ENCODE assay signal across 18 cellular contexts in genomic region chr9:137394866-137395665, GRCh38. TPM values are rescaled to one million over a fixed set of nuclear protein-coding genes. Genes with fewer than 3 reads are reported as not detected.
DNase-seq lines count a peak whose midpoint lies in the region; ATAC-seq, FAIRE-seq and TF ChIP-seq lines count a peak whose summit lies in the region.
"Had no signal": no experiment of that assay in that cellular context is flagged by ENCODE, and none has a peak within 500 bp of the region (broad histone marks: within the 10 kb centered on the region; RNA-seq: fewer than 3 reads in every experiment).

No MANE protein-coding gene starts in this region.

- H3K27ac ChIP-seq in BLaER1 = peak overlapping the region; percentile 70
- peak overlapping the region in 9 of 11 experiments; percentile 26 to 56 (median 41); a peak in 12 of 22 replicates for H3K27ac ChIP-seq in BLaER1 treated with 17β-estradiol and CSF1 and Interleukin-3, amounts not matched to agents 10 nM and 100 nM
- no peak overlapping the region for H3K27ac ChIP-seq in K562 (ENCODE audit: extremely low read depth, low read depth, low read length)

- H3K9ac ChIP-seq in BLaER1 (no peak overlapping the region; the same call in 1 of the 2 replicates), K562 (ENCODE audit: insufficient read depth in 1 of 2, low read depth in 2 of 2, low read length in 2 of 2) (peak overlapping the region in 1 of 2 experiments; percentile 48; a peak in 1 of 4 replicates)
- H3K9ac ChIP-seq in BLaER1 treated with 17β-estradiol and CSF1 and Interleukin-3, amounts not matched to agents 10 nM and 100 nM = peak overlapping the region; percentile 2 to 64 (median 43); a peak in 17 of 22 replicates

- H3K36me3 ChIP-seq in BLaER1 (peaks cover 20% of the 10 kb centered on the region; the same call in 1 of the 2 replicates), K562 (ENCODE audit: control insufficient read depth, insufficient read depth, low read length) (no peaks in the 10 kb centered on the region)
- H3K36me3 ChIP-seq in BLaER1 treated with 17β-estradiol and CSF1 and Interleukin-3, amounts not matched to agents 10 nM and 100 nM = peaks cover 0 to 12% (median 4%) of the 10 kb centered on the region in 11 experiments; a peak in 6 of 22 replicates
- H3K36me3 ChIP-seq: BE2C had no signal

- DNase-seq in K562 (ENCODE audit: extremely low read depth in 1 of 4, low spot score in 3 of 4) (peak in 1 of 4 experiments; percentile 40), posterior vena cava (ENCODE audit: low spot score) (peak; percentile 57), NCI-H2029 treated with DMSO at 0.1 percent for 48 hours (lab: John Stamatoyannopoulos, UW) (no peak), GM19240 (ENCODE audit: insufficient read length, low spot score) (no peak)
- DNase-seq: ACHN; BE2C; CD4-positive, alpha-beta memory T cell; DMS153; DMS79; GDM1; H9 had no signal

- WGBS in K562 (ENCODE audit: insufficient coverage, low coverage, missing lambda C conversion rate) = 87% methylated on average over 18 of the region's 36 CpGs

- no TSS peak for BruUV-seq in K562 (replicated peaks; lab: Mats Ljungman, UMichigan)

- H3K79me2 ChIP-seq in K562 (ENCODE audit: control insufficient read depth, insufficient read depth, low read length) = no peaks in the 10 kb centered on the region

- no peaks in the 10 kb centered on the region for H3K9me1 ChIP-seq in K562 (ENCODE audit: control insufficient read depth, insufficient read depth, low read length)

- CTCF ChIA-PET in K562 (lab: Yijun Ruan, JAX; ENCODE audit: low intra/inter-chr PET ratio) = no interaction called here

- POLR2A ChIA-PET in K562 (lab: Yijun Ruan, JAX) = no interaction called here

- TF ChIP-seq EP300 in K562 (IDR thresholded peaks at IDR 0.05; ENCODE audit: low read length) = no peak

- H2AFZ ChIP-seq in K562 (ENCODE audit: low read depth, low read length) = no peak overlapping the region

- intact Hi-C loops in K562 (cut with micrococcal nuclease) = no loop called here
- intact Hi-C loops in posterior vena cava (cut with DNase I) = no loop called here

- H3K4me1 ChIP-seq in BLaER1 (peaks cover 97% of the 10 kb centered on the region), K562 (replicated peaks in 1 of 2; ENCODE audit: control insufficient read depth in 2 of 2, insufficient read depth in 2 of 2, low read length in 2 of 2) (peaks cover 0 to 55% of the 10 kb centered on the region in 2 experiments; a peak in 2 of 5 replicates)
- H3K4me1 ChIP-seq in BLaER1 treated with 17β-estradiol and CSF1 and Interleukin-3, amounts not matched to agents 10 nM and 100 nM = peaks cover 77 to 96% (median 86%) of the 10 kb centered on the region in 10 experiments
- H3K4me1 ChIP-seq: BE2C had no signal

- H3K27me3 ChIP-seq in BLaER1 (no peaks in the 10 kb centered on the region), K562 (ENCODE audit: control insufficient read depth in 2 of 2, insufficient read depth in 2 of 2, low read length in 2 of 2) (no peaks in the 10 kb centered on the region)
- H3K27me3 ChIP-seq in BLaER1 treated with 17β-estradiol and CSF1 and Interleukin-3, amounts not matched to agents 10 nM and 100 nM = no peaks in the 10 kb centered on the region
- H3K27me3 ChIP-seq: BE2C had no signal

- peaks cover 18% of the 10 kb centered on the region for H4K20me1 ChIP-seq in BLaER1
- peaks cover 0 to 30% (median 7%) of the 10 kb centered on the region in 11 experiments; a peak in 7 of 22 replicates for H4K20me1 ChIP-seq in BLaER1 treated with 17β-estradiol and CSF1 and Interleukin-3, amounts not matched to agents 10 nM and 100 nM
- H4K20me1 ChIP-seq in K562 (replicated peaks; ENCODE audit: control insufficient read depth, insufficient read depth, low read length) = no peaks in the 10 kb centered on the region

- H3K4me2 ChIP-seq in BLaER1 (peak overlapping the region; percentile 95), K562 (ENCODE audit: insufficient read depth, low read length) (no peak overlapping the region)
- peak overlapping the region; percentile 68 to 99 (median 85) for H3K4me2 ChIP-seq in BLaER1 treated with 17β-estradiol and CSF1 and Interleukin-3, amounts not matched to agents 10 nM and 100 nM

- TF ChIP-seq POLR2A in K562 (conservative IDR thresholded peaks at IDR 0.05) = no peak

- H3K4me3 ChIP-seq in BLaER1 (no peak overlapping the region), K562 (no peak overlapping the region)
- H3K4me3 ChIP-seq in BLaER1 treated with 17β-estradiol and CSF1 and Interleukin-3, amounts not matched to agents 10 nM and 100 nM = no peak overlapping the region

- no peak for FAIRE-seq in K562 (lab: Jason Lieb, UNC)
- FAIRE-seq: A204.1, H1 had no signal

- no peak for TF ChIP-seq RAD21 in K562 (CRISPR knock-in tag; conservative IDR thresholded peaks at IDR 0.05 in 1 of 2, IDR thresholded peaks at IDR 0.05 in 1 of 2)

- TF ChIP-seq CTCF in K562 (IDR thresholded peaks at IDR 0.05 in 2 of 3, conservative IDR thresholded peaks at IDR 0.05 in 1 of 3; ENCODE audit: insufficient read depth in 2 of 3, low read depth in 1 of 3, low read length in 3 of 3) = no peak

- H3K9me3 ChIP-seq in BLaER1 = peaks cover 28% of the 10 kb centered on the region
- H3K9me3 ChIP-seq in BLaER1 treated with 17β-estradiol and CSF1 and Interleukin-3, amounts not matched to agents 10 nM and 100 nM (replicated peaks in 1 of 11) = peaks cover 17 to 34% (median 31%) of the 10 kb centered on the region in 11 experiments; a peak in 21 of 22 replicates
- no peaks in the 10 kb centered on the region; the same call in 1 of the 2 replicates for H3K9me3 ChIP-seq in K562 (replicated peaks; ENCODE audit: control insufficient read depth, insufficient read depth, low read depth, low read length)
- H3K9me3 ChIP-seq: BE2C had no signal

- ATAC-seq in K562 = peak; percentile 54
- ATAC-seq in HG02623 (IDR thresholded peaks at IDR 0.05; ENCODE audit: unreplicated experiment) = no peak

- in situ Hi-C loops in K562 (cut with MboI) = no loop called here

RNA-seq across cellular contexts. Expression of gene EXD3, which starts 27.9 kb away (rescaled TPM):
- total RNA-seq in K562 (2011; cell fraction: chromatin; rRNA removed; ENCODE audit: low replicate concordance) = 17.3 and 38.8 TPM in 2 replicates
- total RNA-seq in K562 (2011; cell fraction: nucleolus; rRNA removed) = 26.5 and 29.7 TPM in 2 replicates
- 17.2 and 17.5 TPM in 2 replicates for total RNA-seq in K562 (2011; cell fraction: nucleoplasm; rRNA removed)
- total RNA-seq in K562 (2014; rRNA removed) = 6.5 and 6.7 TPM in 2 replicates
- 1.3 and 1.5 TPM in 2 replicates for total RNA-seq in K562 (2014; rRNA removed; fragmentation: Illumina TruSeq; extraction: Trizol)
- total RNA-seq in K562 (2015; rRNA removed; fragmentation: Illumina TruSeq; extraction: Trizol) = 3.3 and 3.4 TPM in 2 replicates
- total RNA-seq in K562 (2021) = 11.7 and 12.5 TPM in 2 replicates
- 3.9 and 8.0 TPM in 2 replicates for polyA plus RNA-seq in K562 (2011; rRNA removed)
- 5.1 and 8.7 TPM in 2 replicates for polyA plus RNA-seq in K562 (2011; cell fraction: cytosol; rRNA removed)
- 60.2 and 73.6 TPM in 2 replicates for polyA plus RNA-seq in K562 (2011; cell fraction: nucleus; rRNA removed)
- 7.9 and 18.3 TPM in 2 replicates for polyA plus RNA-seq in K562 (2012)
- polyA plus RNA-seq in K562 (2014; fragmentation: Illumina TruSeq; extraction: Trizol) = 5.6 and 8.5 TPM in 2 replicates
- polyA plus RNA-seq in K562 (2014; fragmentation: Nextera tagmentation; extraction: Ambion mirVana) = under 1 TPM; 0.29 to 0.35 TPM
- 8.6 and 10.2 TPM in 2 replicates for polyA plus RNA-seq in K562 (2014; rRNA removed)
- polyA minus RNA-seq in K562 (2011; rRNA and poly(A)+ RNA removed) = 2.0 and 3.0 TPM in 2 replicates
- 2.3 and 5.6 TPM in 2 replicates for polyA minus RNA-seq in K562 (2011; cell fraction: cytosol; rRNA and poly(A)+ RNA removed)
- 6.2 and 8.9 TPM in 2 replicates for polyA minus RNA-seq in K562 (2011; cell fraction: nucleus; rRNA and poly(A)+ RNA removed)
- total RNA-seq in posterior vena cava = 10 to 100 TPM; 13.9 to 14.6 TPM

RNA-seq across cellular contexts. Expression of gene NOXA1, which starts 28.1 kb away (rescaled TPM):
- 0.25 and 0.97 TPM in 2 replicates for total RNA-seq in K562 (2011; cell fraction: chromatin; rRNA removed; ENCODE audit: low replicate concordance)
- total RNA-seq in K562 (2011; cell fraction: nucleolus; rRNA removed) = 1.6 and 1.8 TPM in 2 replicates
- total RNA-seq in K562 (2011; cell fraction: nucleoplasm; rRNA removed) = 0.69 and 0.88 TPM in 2 replicates
- total RNA-seq in K562 (2014; rRNA removed) (0.33 and 0.50 TPM in 2 replicates), K562 (2014; rRNA removed; fragmentation: Illumina TruSeq; extraction: Trizol) (not detected in 2 replicates), K562 (2015; rRNA removed; fragmentation: Illumina TruSeq; extraction: Trizol) (0.07 TPM in 1 of 2 replicates, not detected in the other), K562 (2021) (0.63 and 1.2 TPM in 2 replicates), posterior vena cava (1 to 10 TPM; 2.0 to 2.7 TPM)
- polyA plus RNA-seq in K562 (2011; rRNA removed) (0.11 and 0.22 TPM in 2 replicates), K562 (2014; fragmentation: Illumina TruSeq; extraction: Trizol) (not detected in 2 replicates), K562 (2014; fragmentation: Nextera tagmentation; extraction: Ambion mirVana) (not detected), K562 (2014; rRNA removed) (0.20 and 0.50 TPM in 2 replicates)
- polyA plus RNA-seq in K562 (2011; cell fraction: cytosol; rRNA removed) = 0.13 and 0.36 TPM in 2 replicates
- polyA plus RNA-seq in K562 (2011; cell fraction: nucleus; rRNA removed) = 2.8 and 4.7 TPM in 2 replicates
- polyA plus RNA-seq in K562 (2012) = 0.34 and 2.4 TPM in 2 replicates
- polyA minus RNA-seq in K562 (2011; rRNA and poly(A)+ RNA removed) = not detected in 2 replicates
- not detected in 2 replicates for polyA minus RNA-seq in K562 (2011; cell fraction: cytosol; rRNA and poly(A)+ RNA removed)
- polyA minus RNA-seq in K562 (2011; cell fraction: nucleus; rRNA and poly(A)+ RNA removed) = 0.81 and 1.00 TPM in 2 replicates
- total RNA-seq: Daoy had no signal

RNA-seq across cellular contexts. Expression of gene ENTPD8, which starts 46.1 kb away (rescaled TPM):
- total RNA-seq in K562 (2011; cell fraction: chromatin; rRNA removed; ENCODE audit: low replicate concordance) = 0.23 and 0.67 TPM in 2 replicates
- 0.50 and 0.53 TPM in 2 replicates for total RNA-seq in K562 (2011; cell fraction: nucleolus; rRNA removed)
- 0.22 TPM in 1 of 2 replicates, not detected in the other for total RNA-seq in K562 (2011; cell fraction: nucleoplasm; rRNA removed)
- total RNA-seq in K562 (2014; rRNA removed) (0.16 and 0.27 TPM in 2 replicates), K562 (2014; rRNA removed; fragmentation: Illumina TruSeq; extraction: Trizol) (not detected in 2 replicates), K562 (2015; rRNA removed; fragmentation: Illumina TruSeq; extraction: Trizol) (0.08 TPM in 1 of 2 replicates, not detected in the other), K562 (2021) (0.13 and 0.18 TPM in 2 replicates), posterior vena cava (not detected)
- polyA plus RNA-seq in K562 (2011; rRNA removed) (0.06 and 0.11 TPM in 2 replicates), K562 (2014; fragmentation: Illumina TruSeq; extraction: Trizol) (0.07 TPM in 1 of 2 replicates, not detected in the other), K562 (2014; fragmentation: Nextera tagmentation; extraction: Ambion mirVana) (not detected), K562 (2014; rRNA removed) (0.20 TPM in 1 of 2 replicates, not detected in the other)
- 0.04 and 0.27 TPM in 2 replicates for polyA plus RNA-seq in K562 (2011; cell fraction: cytosol; rRNA removed)
- polyA plus RNA-seq in K562 (2011; cell fraction: nucleus; rRNA removed) = 0.63 and 1.0 TPM in 2 replicates
- 0.12 and 0.16 TPM in 2 replicates for polyA plus RNA-seq in K562 (2012)
- not detected in 2 replicates for polyA minus RNA-seq in K562 (2011; rRNA and poly(A)+ RNA removed)
- polyA minus RNA-seq in K562 (2011; cell fraction: cytosol; rRNA and poly(A)+ RNA removed) = not detected in 2 replicates
- polyA minus RNA-seq in K562 (2011; cell fraction: nucleus; rRNA and poly(A)+ RNA removed) = 0.13 and 0.22 TPM in 2 replicates
- total RNA-seq: CD4-positive, alpha-beta memory T cell; Daoy had no signal
- polyA plus RNA-seq: CD14-positive monocyte; CD4-positive, alpha-beta memory T cell had no signal
